Comparison of ENCODE assay signal across 24 cellular contexts in genomic region chr4:3374667-3375066, GRCh38.
"Had no signal": no experiment of that assay in that cellular context is flagged by ENCODE, and none has a peak within 500 bp of the region (broad histone marks: within the 10 kb centered on the region; RNA-seq: fewer than 3 reads in every experiment).

No MANE protein-coding gene starts in this region.

- H3K4me3 Mint-ChIP-seq: activated CD4-positive, alpha-beta T cell treated with anti-CD3 and anti-CD28 coated beads, Interleukin-2, amount 10 ng/mL, durations not matched to agents 24 days and 14 days; activated naive CD4-positive, alpha-beta T cell treated with anti-CD3 and anti-CD28 coated beads, Interleukin-2, amount 10 ng/mL, durations not matched to agents 7 days and 5 days; activated naive CD8-positive, alpha-beta T cell treated with anti-CD3 and anti-CD28 coated beads for 36 hours; activated T-helper 17 cell treated with anti-CD3 and anti-CD28 coated beads, Interleukin-2, amount 50 U/mL, for 72 hours; T-helper 17 cell; WTC11 had no signal

- H3K27me3 ChIP-seq: brain microvascular endothelial cell had no signal

- DNase-seq: activated CD4-positive, alpha-beta T cell treated with anti-CD3 and anti-CD28 coated beads for 1 hour; activated CD4-positive, alpha-beta T cell treated with anti-CD3 and anti-CD28 coated beads, Interleukin-2, amount 10 ng/mL, durations not matched to agents 24 days and 14 days; activated CD4-positive, alpha-beta T cell treated with anti-CD3 and anti-CD28 coated beads, Interleukin-2, amount 50 U/mL, for 48 hours; activated gamma-delta T cell; activated naive CD4-positive, alpha-beta T cell treated with anti-CD3 and anti-CD28 coated beads, Interleukin-2, amount 10 ng/mL, durations not matched to agents 7 days and 5 days; activated naive CD8-positive, alpha-beta T cell treated with anti-CD3 and anti-CD28 coated beads for 36 hours; activated T-cell treated with anti-CD3 and anti-CD28 coated beads for 4 hours; activated T-cell treated with anti-CD3 and anti-CD28 coated beads, Interleukin-2, amount 50 U/mL, for 48 hours; brain microvascular endothelial cell; Kasumi-1; NCI-H1105 treated with DMSO at 0.1 percent for 48 hours; NCI-H1436 treated with DMSO at 0.1 percent for 48 hours; NCI-H187 treated with DMSO at 0.1 percent for 48 hours; NCI-H2081 treated with DMSO at 0.1 percent for 48 hours; NCI-H2171; NCI-H226; NCI-H526; NCI-H82; SIG-M5; T-helper 17 cell; T-helper 9 cell had no signal

- H3K27ac ChIP-seq: brain microvascular endothelial cell, cardiac muscle cell had no signal

- H3K36me3 ChIP-seq: brain microvascular endothelial cell, cardiac muscle cell had no signal

- H3K27ac Mint-ChIP-seq: activated CD4-positive, alpha-beta T cell treated with anti-CD3 and anti-CD28 coated beads, Interleukin-2, amount 10 ng/mL, durations not matched to agents 24 days and 14 days; activated naive CD4-positive, alpha-beta T cell treated with anti-CD3 and anti-CD28 coated beads, Interleukin-2, amount 10 ng/mL, durations not matched to agents 7 days and 5 days; activated naive CD8-positive, alpha-beta T cell treated with anti-CD3 and anti-CD28 coated beads for 36 hours; activated T-helper 17 cell treated with anti-CD3 and anti-CD28 coated beads, Interleukin-2, amount 50 U/mL, for 72 hours; T-helper 17 cell; WTC11 had no signal

- H3K4me3 ChIP-seq: cardiac muscle cell had no signal

- ATAC-seq: activated T-helper 17 cell treated with anti-CD3 and anti-CD28 coated beads, Interleukin-2, amount 50 U/mL, for 72 hours; T-helper 17 cell; WTC11 had no signal

- H3K36me3 Mint-ChIP-seq: activated naive CD4-positive, alpha-beta T cell treated with anti-CD3 and anti-CD28 coated beads, Interleukin-2, amount 10 ng/mL, durations not matched to agents 7 days and 5 days; activated naive CD8-positive, alpha-beta T cell treated with anti-CD3 and anti-CD28 coated beads for 36 hours had no signal
